Comparison of ENCODE assay signal across 14 cellular contexts in genomic region chr7:66047426-66047825, GRCh38. TPM values are rescaled to one million over a fixed set of nuclear protein-coding genes. Genes with fewer than 3 reads are reported as not detected.
DNase-seq lines count a peak whose midpoint lies in the region; ATAC-seq and TF ChIP-seq lines count a peak whose summit lies in the region.
"Had no signal": no experiment of that assay in that cellular context is flagged by ENCODE, and none has a peak within 500 bp of the region (broad histone marks: within the 10 kb centered on the region; RNA-seq: fewer than 3 reads in every experiment).

No MANE protein-coding gene starts in this region.

- H3K27ac Mint-ChIP-seq in activated T-helper 17 cell treated with anti-CD3 and anti-CD28 coated beads, Interleukin-2, amount 50 U/mL, for 72 hours, result no peak overlapping the region
- H3K27ac Mint-ChIP-seq: dendritic cell treated with granulocyte-macrophage colony-stimulating factor and Interleukin-4, amounts not matched to agents 40 ng/mL and 50 ng/mL, for 4 days; naive B cell had no signal

- no peak for TF ChIP-seq EP300 in transverse colon (IDR thresholded peaks at IDR 0.05; ENCODE audit: low read depth)

- no peaks in the 10 kb centered on the region for H3K9me3 Mint-ChIP-seq in activated T-helper 17 cell treated with anti-CD3 and anti-CD28 coated beads, Interleukin-2, amount 50 U/mL, for 72 hours
- H3K9me3 Mint-ChIP-seq: dendritic cell treated with granulocyte-macrophage colony-stimulating factor and Interleukin-4, amounts not matched to agents 40 ng/mL and 50 ng/mL, for 4 days; naive B cell had no signal

- peaks cover 0 to 25% (median 15%) of the 10 kb centered on the region in 4 donors for H3K4me1 ChIP-seq in transverse colon

- 70 to 74% methylated on average over 2 to 8 of the region's 8 CpGs for WGBS in transverse colon (ENCODE audit: low coverage in 1 of 2), 2 donors

- ATAC-seq in activated T-helper 17 cell treated with anti-CD3 and anti-CD28 coated beads, Interleukin-2, amount 50 U/mL, for 72 hours (replicated peaks), result peak; percentile 49
- no peak for ATAC-seq in HG03108 (IDR thresholded peaks at IDR 0.05; ENCODE audit: unreplicated experiment)

- DNase-seq in A172 (ENCODE audit: low spot score) (peak; percentile 98), HFF-Myc (ENCODE audit: extremely low read depth, low read depth) (peak; percentile 64), fibroblast of the aortic adventitia (ENCODE audit: low read depth) (peak; percentile 97), NCI-H2196 (lab: John Stamatoyannopoulos, UW; ENCODE audit: unreplicated experiment) (no peak), transverse colon (no peak), NCI-H446 treated with DMSO at 0.1 percent for 48 hours (lab: John Stamatoyannopoulos, UW) (no peak)
- DNase-seq: activated CD4-positive, CD25-positive, alpha-beta regulatory T cell treated with anti-CD3 and anti-CD28 coated beads, Interleukin-2, amount 50 U/mL, for 72 hours; activated effector memory CD4-positive, alpha-beta T cell treated with anti-CD3 and anti-CD28 coated beads, Interleukin-2, amount 50 U/mL, for 16 hours; naive B cell; NCI-H510A; Right ventricle myocardium superior had no signal

- no peak overlapping the region for H3K4me3 ChIP-seq in HFF-Myc (replicated peaks; ENCODE audit: low read depth, low read length)
- H3K4me3 ChIP-seq in fibroblast of the aortic adventitia (ENCODE audit: low read depth, low read length), result no peak overlapping the region
- no peak overlapping the region for H3K4me3 ChIP-seq in transverse colon

- intact Hi-C loops in transverse colon (cut with DNase I; ENCODE audit: low total_unique reads), result no loop called here

- no peaks in the 10 kb centered on the region for H3K9me3 ChIP-seq in transverse colon

- H3K36me3 Mint-ChIP-seq in activated T-helper 17 cell treated with anti-CD3 and anti-CD28 coated beads, Interleukin-2, amount 50 U/mL, for 72 hours (ENCODE audit: low read depth), result no peaks in the 10 kb centered on the region
- H3K36me3 Mint-ChIP-seq: naive B cell had no signal

- peaks cover 9% of the 10 kb centered on the region for H3K27me3 Mint-ChIP-seq in activated T-helper 17 cell treated with anti-CD3 and anti-CD28 coated beads, Interleukin-2, amount 50 U/mL, for 72 hours

- H3K27me3 ChIP-seq in transverse colon, result no peaks in the 10 kb centered on the region

- H3K27ac ChIP-seq in transverse colon, result no peak overlapping the region

- no peak for TF ChIP-seq POLR2A in transverse colon (IDR thresholded peaks at IDR 0.05)

- in situ Hi-C loops in transverse colon (cut with MboI; ENCODE audit: low pct_ligation_motif_present in 1 of 4, low pct_unique_long_range_greater_than_20kb in 1 of 4, low sequenced_read_pairs in 3 of 4), result loop anchor here in 1 of 4 donors (25.0 kb wide), 1 partner anchor 365 kb away; no protein-coding TSS in a partner anchor

- no peak overlapping the region for H3K4me3 Mint-ChIP-seq in activated T-helper 17 cell treated with anti-CD3 and anti-CD28 coated beads, Interleukin-2, amount 50 U/mL, for 72 hours
- H3K4me3 Mint-ChIP-seq: dendritic cell treated with granulocyte-macrophage colony-stimulating factor and Interleukin-4, amounts not matched to agents 40 ng/mL and 50 ng/mL, for 4 days had no signal

- no peak for TF ChIP-seq CTCF in HFF-Myc (IDR thresholded peaks at IDR 0.05; ENCODE audit: low read depth, low read length, missing control alignments)
- no peak for TF ChIP-seq CTCF in fibroblast of the aortic adventitia (IDR thresholded peaks at IDR 0.05; ENCODE audit: insufficient read depth, low read length)
- TF ChIP-seq CTCF in transverse colon (IDR thresholded peaks at IDR 0.05), result no peak

- no peaks in the 10 kb centered on the region for H3K4me1 Mint-ChIP-seq in activated T-helper 17 cell treated with anti-CD3 and anti-CD28 coated beads, Interleukin-2, amount 50 U/mL, for 72 hours

- no peaks in the 10 kb centered on the region for H3K36me3 ChIP-seq in transverse colon

RNA-seq across cellular contexts. Expression of gene ASL, which starts 28.2 kb away (rescaled TPM):
- 61.3 and 64.6 TPM in 2 replicates for total RNA-seq in A172 (2014; rRNA removed; shearing (Covaris generic))
- 10 to 100 TPM; 33.8 to 34.7 TPM for total RNA-seq in activated T-helper 17 cell treated with anti-CD3 and anti-CD28 coated beads, Interleukin-2, amount 50 U/mL, for 72 hours
- total RNA-seq in fibroblast of the aortic adventitia (ENCODE audit: low replicate concordance), result 13.9 and 45.8 TPM in 2 replicates
- 100 to 1,000 TPM in 2 of 4 donors, 10 to 100 TPM in 2; 77.2 to 179 (median 129) TPM for total RNA-seq in transverse colon

Comparison
In these comparisons a context has a peak if more than half of its experiments do, and no peak if none do; other contexts are left out.
1. DNase-seq: peak in A172 (single experiment), HFF-Myc (single experiment) and fibroblast of the aortic adventitia (single experiment); none in NCI-H2196 (single experiment), transverse colon (single experiment) and NCI-H446 treated with DMSO at 0.1 percent for 48 hours (single experiment).